Comparison of ENCODE assay signal across 8 cellular contexts in genomic region chr15:78075490-78076230, GRCh38. TPM values are rescaled to one million over a fixed set of nuclear protein-coding genes. Genes with fewer than 3 reads are reported as not detected.
DNase-seq lines count a peak whose midpoint lies in the region; ATAC-seq and TF ChIP-seq lines count a peak whose summit lies in the region.

No MANE protein-coding gene starts in this region.

- no peak for TF ChIP-seq CTCF in ascending aorta (IDR thresholded peaks at IDR 0.05)
- TF ChIP-seq CTCF in hepatocyte (IDR thresholded peaks at IDR 0.05; ENCODE audit: poor library complexity) = no peak

- H3K9me3 ChIP-seq in MG63 (no peaks in the 10 kb centered on the region), ascending aorta (no peaks in the 10 kb centered on the region), hepatocyte (ENCODE audit: low read depth) (no peaks in the 10 kb centered on the region)

- DNase-seq in EH (ENCODE audit: low read depth) (peak; percentile 98), MG63 (peak; percentile 35), ascending aorta (ENCODE audit: low spot score in 2 of 2) (peak in 1 of 2 donors; percentile 82), hepatocyte (ENCODE audit: low spot score) (peak; percentile 82), sciatic nerve (ENCODE audit: low spot score) (no peak)

- 27% methylated on average over 7 of the region's 7 CpGs for WGBS in hepatocyte (ENCODE audit: low lambda C conversion rate, missing lambda C conversion rate)

- peak overlapping the region; percentile 81 for H3K4me3 ChIP-seq in MG63
- peak overlapping the region; percentile 91 to 94 for H3K4me3 ChIP-seq in ascending aorta
- H3K4me3 ChIP-seq in hepatocyte = peak overlapping the region; percentile 98

- no peaks in the 10 kb centered on the region for H3K9me2 ChIP-seq in hepatocyte (replicated peaks; ENCODE audit: insufficient read depth)

- ATAC-seq in sciatic nerve = peak; percentile 74
- ATAC-seq in GM18909 (IDR thresholded peaks at IDR 0.05; ENCODE audit: poor library complexity, unreplicated experiment) = no peak
- no peak for ATAC-seq in GM21825 (IDR thresholded peaks at IDR 0.05; ENCODE audit: unreplicated experiment)
- ATAC-seq in HG03159 (IDR thresholded peaks at IDR 0.05; ENCODE audit: unreplicated experiment) = no peak

- intact Hi-C loops in ascending aorta (cut with DNase I) (loop anchor here (1.0 to 10.0 kb wide), 5 partner anchors 11 to 661 kb away; partner anchors contain the start of genes CIB2 and IDH3A), sciatic nerve (cut with DNase I) (no loop called here)

- H3K27me3 ChIP-seq in MG63 (no peaks in the 10 kb centered on the region), ascending aorta (no peaks in the 10 kb centered on the region), hepatocyte (no peaks in the 10 kb centered on the region)

- no peaks in the 10 kb centered on the region for H4K20me1 ChIP-seq in hepatocyte (ENCODE audit: insufficient read depth, poor library complexity, severe bottlenecking)

- H3K36me3 ChIP-seq in MG63 (0 out of 2 replicates have a peak, but pooled peaks cover 2% of the 10 kb centered on the region), ascending aorta (no peaks in the 10 kb centered on the region), hepatocyte (replicated peaks; ENCODE audit: insufficient read depth, low read depth) (no peaks in the 10 kb centered on the region)

- no peak overlapping the region for H2AFZ ChIP-seq in hepatocyte

- H3K4me1 ChIP-seq in ascending aorta (peaks cover 0 to 48% of the 10 kb centered on the region in 2 donors), hepatocyte (ENCODE audit: insufficient read depth) (peaks cover 40% of the 10 kb centered on the region)

- H3K27ac ChIP-seq in ascending aorta (peak overlapping the region; percentile 90 to 93), hepatocyte (peak overlapping the region; percentile 93)

- peak overlapping the region; percentile 92 for H3K4me2 ChIP-seq in hepatocyte

- peaks cover 58% of the 10 kb centered on the region for H3K79me2 ChIP-seq in hepatocyte

RNA-seq across cellular contexts. Expression of gene TBC1D2B, which starts 1.9 kb away (rescaled TPM):
- 30.6 and 31.4 TPM in 2 replicates for total RNA-seq in MG63 (2014; rRNA removed; shearing (Covaris generic); ENCODE audit: low replicate concordance)
- total RNA-seq in ascending aorta = 63.3 TPM
- total RNA-seq in hepatocyte = 33.8 and 38.4 TPM in 2 replicates
- 24.8 and 29.3 TPM in 2 replicates for polyA plus RNA-seq in hepatocyte
- 103 TPM for total RNA-seq in sciatic nerve

RNA-seq across cellular contexts. Expression of gene SH2D7, which starts 16.7 kb away (rescaled TPM):
- total RNA-seq in MG63 (2014; rRNA removed; shearing (Covaris generic); ENCODE audit: low replicate concordance) = not detected in 2 replicates
- total RNA-seq in ascending aorta = not detected
- total RNA-seq in hepatocyte = not detected in 2 replicates
- 0.22 TPM in 1 of 2 replicates, not detected in the other for polyA plus RNA-seq in hepatocyte
- not detected for total RNA-seq in sciatic nerve

RNA-seq across cellular contexts. Expression of gene CIB2, which starts 55.6 kb away (rescaled TPM):
- 4.0 and 8.0 TPM in 2 replicates for total RNA-seq in MG63 (2014; rRNA removed; shearing (Covaris generic); ENCODE audit: low replicate concordance)
- total RNA-seq in ascending aorta (6.7 TPM), hepatocyte (48.9 and 68.9 TPM in 2 replicates), sciatic nerve (5.4 TPM)
- polyA plus RNA-seq in hepatocyte = 40.5 and 46.3 TPM in 2 replicates
